8 cellular contexts compared by ENCODE assay signal in the genomic region with DNA sequence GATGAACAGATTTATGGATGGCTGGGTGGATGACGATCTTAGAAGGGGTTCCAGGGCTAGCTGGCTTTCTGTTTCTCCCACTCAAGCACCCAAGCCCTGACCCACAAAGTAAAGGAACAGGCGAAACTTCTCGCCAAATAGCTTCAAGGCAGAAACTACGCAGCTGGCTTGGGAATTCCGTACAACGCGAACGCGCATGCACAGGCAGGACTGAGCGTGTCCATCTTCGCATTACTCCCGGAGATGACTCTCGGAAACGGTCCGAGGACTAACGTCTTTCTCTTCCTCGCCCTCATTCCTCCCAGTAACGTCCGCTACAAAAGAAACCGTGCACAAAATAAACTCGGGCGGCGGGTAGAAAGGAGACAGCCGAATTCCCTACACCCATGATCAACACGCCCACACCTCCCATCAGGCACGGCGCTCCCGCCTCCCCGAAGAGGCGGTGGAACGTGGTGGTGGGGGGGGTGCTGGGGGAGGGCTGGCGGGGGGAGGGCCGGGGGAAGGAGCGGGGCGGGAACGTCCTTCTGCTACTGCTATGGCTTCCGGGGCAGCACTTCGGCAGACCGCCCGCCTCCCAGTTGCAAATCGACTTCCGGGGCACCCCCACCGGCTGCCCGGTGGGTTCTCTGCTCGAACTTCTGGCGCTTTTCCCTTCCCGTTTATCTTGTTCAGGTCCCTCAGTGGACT. TPM values are rescaled to one million over a fixed set of nuclear protein-coding genes. Genes with fewer than 3 reads are reported as not detected.
A peak's percentile ranks its signal among the peaks of the same experiment; 100 is the strongest.
DNase-seq lines count a peak whose midpoint lies in the region; ATAC-seq, FAIRE-seq and TF ChIP-seq lines count a peak whose summit lies in the region.
"Not testable (repeated sequence)": the region's sequence is repeated elsewhere in the genome, so short reads cannot be mapped to it uniquely, and the experiment has no call there.

No MANE protein-coding gene starts in this region.

- peaks cover 21% of the 10 kb centered on the region for H3K4me1 Mint-ChIP-seq in CD4-positive, alpha-beta T cell (ENCODE audit: low read depth)

- peak; percentile 54 for ATAC-seq in CD4-positive, alpha-beta T cell (ENCODE audit: poor library complexity)
- peak; percentile 42 for ATAC-seq in GM19025 (IDR thresholded peaks at IDR 0.05; ENCODE audit: low read depth, unreplicated experiment)
- ATAC-seq in GM21528 (IDR thresholded peaks at IDR 0.05; ENCODE audit: low FRiP score, unreplicated experiment), result peak; percentile 51
- peak; percentile 38 for ATAC-seq in HG02884 (IDR thresholded peaks at IDR 0.05; ENCODE audit: unreplicated experiment)
- ATAC-seq in HG03354 (IDR thresholded peaks at IDR 0.05; ENCODE audit: poor library complexity, severe bottlenecking, unreplicated experiment), result peak; percentile 54
- peak; percentile 66 to 69 for ATAC-seq in activated CD4-positive, CD25-positive, alpha-beta regulatory T cell treated with anti-CD3 and anti-CD28 coated beads, Interleukin-2, amount 50 U/mL, for 24 hours
- ATAC-seq in Right ventricle myocardium inferior, result peak; percentile 80
- ATAC-seq in pancreas, result peak; percentile 76 to 80 (median 80)

- WGBS in pancreas, 2 donors, result no CpG with 5 or more reads among the region's 47 CpGs

- FAIRE-seq in pancreas (lab: Jason Lieb, UNC), result peak; percentile 9

- H3K36me3 ChIP-seq in pancreas, result not testable (repeated sequence)

- H3K27me3 Mint-ChIP-seq in CD4-positive, alpha-beta T cell, result not testable (repeated sequence)

- not testable (repeated sequence) for TF ChIP-seq CTCF in CD4-positive, alpha-beta T cell (IDR thresholded peaks at IDR 0.05); pancreas (IDR thresholded peaks at IDR 0.05)

- H3K27ac Mint-ChIP-seq in CD4-positive, alpha-beta T cell, result not testable (repeated sequence)

- not testable (repeated sequence) for H3K27ac ChIP-seq in CD4-positive, alpha-beta T cell (ENCODE audit: low read depth, low read length); pancreas

- H3K9me3 Mint-ChIP-seq in CD4-positive, alpha-beta T cell, result not testable (repeated sequence)

- POLR2A ChIA-PET in CD4-positive, alpha-beta T cell (lab: Charles Lee), result not testable (repeated sequence)

- not testable (repeated sequence) for H3K4me3 Mint-ChIP-seq in CD4-positive, alpha-beta T cell

- H3K9me3 ChIP-seq in CD4-positive, alpha-beta T cell (ENCODE audit: control insufficient read depth, low read length); pancreas: not testable (repeated sequence)

- CTCF ChIA-PET in CD4-positive, alpha-beta T cell (lab: Charles Lee), result not testable (repeated sequence)

- peaks cover 0 to 23% (median 9%) of the 10 kb centered on the region in 3 donors for H3K4me1 ChIP-seq in pancreas

- H3K27me3 ChIP-seq in CD4-positive, alpha-beta T cell (ENCODE audit: control insufficient read depth, insufficient read depth, low read length); pancreas: not testable (repeated sequence)

- intact Hi-C loops in CD4-positive, alpha-beta T cell (cut with DNase I, micrococcal nuclease); Right ventricle myocardium inferior (cut with DNase I); pancreas (cut with DNase I): not testable (repeated sequence)

- not testable (repeated sequence) for H3K4me3 ChIP-seq in pancreas

- H3K36me3 Mint-ChIP-seq in CD4-positive, alpha-beta T cell (ENCODE audit: low read depth), result not testable (repeated sequence)

- not testable (repeated sequence) for DNase-seq in CD4-positive, alpha-beta T cell; Right ventricle myocardium inferior (ENCODE audit: missing footprints); pancreas

RNA-seq across cellular contexts. Expression of a gene that starts 27.8 kb away (rescaled TPM):
- total RNA-seq in CD4-positive, alpha-beta T cell, result 10 to 100 TPM; 14.1 to 16.6 TPM
- total RNA-seq in Right ventricle myocardium inferior (10.8 TPM), pancreas (10 to 100 TPM in 3 of 6 donors, 1 to 10 TPM in 3; 5.8 to 12.9 (median 9.8) TPM)
- polyA plus RNA-seq in pancreas, result 10 to 100 TPM; 10.6 to 18.8 TPM
